ENCODE assay signal across 8 cellular contexts in genomic region chr3:15602146-15602536, GRCh38. TPM values are rescaled to one million over a fixed set of nuclear protein-coding genes. Genes with fewer than 3 reads are reported as not detected.
DNase-seq lines count a peak whose midpoint lies in the region; ATAC-seq and TF ChIP-seq lines count a peak whose summit lies in the region.

No MANE protein-coding gene starts in this region.

- TF ChIP-seq CTCF in VCaP (conservative IDR thresholded peaks at IDR 0.05) (no peak), heart left ventricle (IDR thresholded peaks at IDR 0.05) (no peak)

- H3K4me3 ChIP-seq in heart left ventricle (peak overlapping the region; percentile 41 to 97 (median 74)), skeletal muscle tissue (ENCODE audit: low read length in 3 of 3) (peak overlapping the region; percentile 79 to 100 (median 99))

- ATAC-seq in GM18858 (IDR thresholded peaks at IDR 0.05; ENCODE audit: unreplicated experiment) (peak; percentile 7), HG02852 (IDR thresholded peaks at IDR 0.05; ENCODE audit: unreplicated experiment) (peak; percentile 11), heart left ventricle (peak in 3 of 4 donors; percentile 2 to 21 (median 5))

- DNase-seq in heart left ventricle (no peak), NOMO-1 treated with dmso at 0.1 percent for 144 hours (lab: John Stamatoyannopoulos, UW; ENCODE audit: unreplicated experiment) (no peak), hypothalamus (lab: John Stamatoyannopoulos, UW) (no peak), NCI-H524 treated with DMSO at 0.1 percent for 48 hours (lab: John Stamatoyannopoulos, UW) (no peak)

- H3K27me3 ChIP-seq in heart left ventricle (no peaks in the 10 kb centered on the region), skeletal muscle tissue (ENCODE audit: control insufficient read depth in 3 of 3, insufficient read depth in 3 of 3, low read length in 3 of 3) (no peaks in the 10 kb centered on the region)

- H3K9me3 ChIP-seq in heart left ventricle (no peaks in the 10 kb centered on the region), skeletal muscle tissue (ENCODE audit: control insufficient read depth in 3 of 3, low read length in 3 of 3) (no peaks in the 10 kb centered on the region)

- H3K4me1 ChIP-seq in heart left ventricle = peaks cover 3 to 25% (median 15%) of the 10 kb centered on the region in 12 donors
- H3K4me1 ChIP-seq in skeletal muscle tissue (ENCODE audit: control insufficient read depth in 3 of 3, insufficient read depth in 3 of 3, low read length in 3 of 3) = peaks cover 19 to 32% (median 26%) of the 10 kb centered on the region in 3 donors

- intact Hi-C loops in heart left ventricle (cut with DNase I) = no loop called here

- WGBS in heart left ventricle, 4 donors = 3 to 4% (median 4%) methylated on average over 9 of the region's 9 CpGs

- H3K27ac ChIP-seq in VCaP (peak overlapping the region; percentile 96), heart left ventricle (peak overlapping the region; percentile 55 to 92 (median 84)), skeletal muscle tissue (ENCODE audit: low read depth, low read length) (peak overlapping the region; percentile 81)

- TF ChIP-seq POLR2A in heart left ventricle (IDR thresholded peaks at IDR 0.05) = no peak

- peak overlapping the region; percentile 87 to 94 (median 93) for H3K9ac ChIP-seq in skeletal muscle tissue (ENCODE audit: low read depth in 1 of 3, low read length in 3 of 3)

- peaks cover 0 to 33% (median 26%) of the 10 kb centered on the region in 9 donors for H3K36me3 ChIP-seq in heart left ventricle
- H3K36me3 ChIP-seq in skeletal muscle tissue (ENCODE audit: control insufficient read depth in 3 of 3, insufficient read depth in 3 of 3, low read length in 3 of 3) = peaks cover 7 to 29% (median 20%) of the 10 kb centered on the region in 3 donors

RNA-seq across cellular contexts. Expression of gene BTD, which starts 0.6 kb away (rescaled TPM):
- total RNA-seq in heart left ventricle (10 to 100 TPM in 7 of 9 donors, 1 to 10 TPM in 2; 8.3 to 16.4 (median 13.4) TPM), skeletal muscle tissue (23.0 TPM)
- 1 to 10 TPM; 4.2 to 8.6 TPM for polyA plus RNA-seq in heart left ventricle

RNA-seq across cellular contexts. Expression of gene HACL1, which starts 0.8 kb away (rescaled TPM):
- 10 to 100 TPM; 10.1 to 21.5 (median 15.5) TPM for total RNA-seq in heart left ventricle
- 10 to 100 TPM in 1 of 2 donors, 1 to 10 TPM in 1; 7.2 to 12.5 TPM for polyA plus RNA-seq in heart left ventricle
- 16.7 TPM for total RNA-seq in skeletal muscle tissue
